Comparison of ENCODE assay signal across 8 cellular contexts in genomic region chr20:47359533-47360206, GRCh38. TPM values are rescaled to one million over a fixed set of nuclear protein-coding genes. Genes with fewer than 3 reads are reported as not detected.
A peak's percentile ranks its signal among the peaks of the same experiment; 100 is the strongest.
DNase-seq lines count a peak whose midpoint lies in the region; ATAC-seq lines count a peak whose summit lies in the region.

No MANE protein-coding gene starts in this region.

- ATAC-seq in activated naive CD8-positive, alpha-beta T cell treated with anti-CD3 and anti-CD28 coated beads, Interleukin-2, amount 10 ng/mL, durations not matched to agents 7 days and 5 days (ENCODE audit: low read depth): no peak

- H3K36me3 Mint-ChIP-seq in T-helper 1 cell treated with Interleukin-12 subunit alpha and Interleukin-12 subunit beta and Interleukin-4 antibody, amounts not matched to agents 30 μg/mL and 1 μg/mL, for 36 hours (ENCODE audit: low read depth): peaks cover 2% of the 10 kb centered on the region
- peaks cover 7% of the 10 kb centered on the region for H3K36me3 Mint-ChIP-seq in activated naive CD8-positive, alpha-beta T cell treated with anti-CD3 and anti-CD28 coated beads, Interleukin-2, amount 10 ng/mL, durations not matched to agents 7 days and 5 days

- H3K9me3 Mint-ChIP-seq in T-helper 1 cell treated with Interleukin-12 subunit alpha and Interleukin-12 subunit beta and Interleukin-4 antibody, amounts not matched to agents 30 μg/mL and 1 μg/mL, for 36 hours: no peaks in the 10 kb centered on the region
- no peaks in the 10 kb centered on the region for H3K9me3 Mint-ChIP-seq in activated naive CD8-positive, alpha-beta T cell treated with anti-CD3 and anti-CD28 coated beads, Interleukin-2, amount 10 ng/mL, durations not matched to agents 7 days and 5 days

- POLR2A ChIA-PET in activated naive CD8-positive, alpha-beta T cell treated with anti-CD3 and anti-CD28 coated beads, Interleukin-2, amount 10 ng/mL, durations not matched to agents 7 days and 5 days (lab: Charles Lee): interaction anchor here (1.0 to 1.6 kb wide), 3 partner anchors 10 to 56 kb away, joined by 3 to 6 read pairs (median 4); no protein-coding TSS in a partner anchor

- no peak for DNase-seq in T-helper 1 cell
- no peak for DNase-seq in activated naive CD8-positive, alpha-beta T cell treated with anti-CD3 and anti-CD28 coated beads, Interleukin-2, amount 10 ng/mL, durations not matched to agents 7 days and 5 days
- DNase-seq in substantia nigra (lab: John Stamatoyannopoulos, UW): peak in 1 of 49 donors; percentile 51
- DNase-seq in stimulated activated naive CD4-positive, alpha-beta T cell treated with Interleukin-2 at 50 U/mL for 16 hours (lab: John Stamatoyannopoulos, UW): no peak
- DNase-seq in effector CD4-positive, alpha-beta T cell: no peak
- DNase-seq in DMS79 (lab: John Stamatoyannopoulos, UW): no peak

- H3K27ac ChIP-seq in layer of hippocampus (ENCODE audit: low read depth, low read length) (peak overlapping the region; percentile 100), substantia nigra (ENCODE audit: low read depth, low read length, poor library complexity, severe bottlenecking) (peak overlapping the region; percentile 100)

- H3K4me1 Mint-ChIP-seq in T-helper 1 cell treated with Interleukin-12 subunit alpha and Interleukin-12 subunit beta and Interleukin-4 antibody, amounts not matched to agents 30 μg/mL and 1 μg/mL, for 36 hours (ENCODE audit: low read depth): peaks cover 43% of the 10 kb centered on the region
- H3K4me1 Mint-ChIP-seq in activated naive CD8-positive, alpha-beta T cell treated with anti-CD3 and anti-CD28 coated beads, Interleukin-2, amount 10 ng/mL, durations not matched to agents 7 days and 5 days: peaks cover 40% of the 10 kb centered on the region

- H3K4me3 Mint-ChIP-seq in T-helper 1 cell treated with Interleukin-12 subunit alpha and Interleukin-12 subunit beta and Interleukin-4 antibody, amounts not matched to agents 30 μg/mL and 1 μg/mL, for 36 hours: no peak overlapping the region
- no peak overlapping the region for H3K4me3 Mint-ChIP-seq in activated naive CD8-positive, alpha-beta T cell treated with anti-CD3 and anti-CD28 coated beads, Interleukin-2, amount 10 ng/mL, durations not matched to agents 7 days and 5 days

- no peaks in the 10 kb centered on the region for H3K27me3 ChIP-seq in layer of hippocampus (ENCODE audit: control insufficient read depth, insufficient read depth, low read length)

- H3K27me3 Mint-ChIP-seq in T-helper 1 cell treated with Interleukin-12 subunit alpha and Interleukin-12 subunit beta and Interleukin-4 antibody, amounts not matched to agents 30 μg/mL and 1 μg/mL, for 36 hours (ENCODE audit: low read depth): no peaks in the 10 kb centered on the region
- no peaks in the 10 kb centered on the region for H3K27me3 Mint-ChIP-seq in activated naive CD8-positive, alpha-beta T cell treated with anti-CD3 and anti-CD28 coated beads, Interleukin-2, amount 10 ng/mL, durations not matched to agents 7 days and 5 days

- H3K27ac Mint-ChIP-seq in T-helper 1 cell treated with Interleukin-12 subunit alpha and Interleukin-12 subunit beta and Interleukin-4 antibody, amounts not matched to agents 30 μg/mL and 1 μg/mL, for 36 hours: peak overlapping the region; percentile 41
- peak overlapping the region; percentile 28 for H3K27ac Mint-ChIP-seq in activated naive CD8-positive, alpha-beta T cell treated with anti-CD3 and anti-CD28 coated beads, Interleukin-2, amount 10 ng/mL, durations not matched to agents 7 days and 5 days

RNA-seq across cellular contexts. Expression of gene ZMYND8, which starts 3.2 kb away (rescaled TPM):
- total RNA-seq in activated naive CD8-positive, alpha-beta T cell treated with anti-CD3 and anti-CD28 coated beads, Interleukin-2, amount 10 ng/mL, durations not matched to agents 7 days and 5 days: 10 to 100 TPM; 51.0 to 51.5 TPM
